17 cellular contexts compared by ENCODE assay signal in the genomic region with DNA sequence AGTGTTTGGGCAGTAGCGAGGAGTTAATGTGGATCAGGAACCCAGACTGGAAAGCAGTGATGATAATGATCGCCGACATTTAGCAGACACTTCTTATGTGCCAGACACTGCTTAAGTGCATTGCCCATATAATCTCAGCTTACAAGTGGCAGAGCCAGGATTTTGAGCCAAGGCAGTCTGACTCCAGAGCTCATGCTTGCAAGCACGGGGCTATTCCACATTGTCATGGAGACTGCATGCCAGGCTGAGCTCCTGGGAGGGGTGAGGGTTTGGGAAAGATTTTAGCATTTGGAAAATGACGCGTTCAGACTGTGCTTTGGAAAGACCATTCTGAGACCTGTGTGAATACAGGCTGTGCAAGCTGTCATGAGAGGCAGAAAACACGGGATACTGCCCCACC.
DNase-seq lines count a peak whose midpoint lies in the region; ATAC-seq, FAIRE-seq and TF ChIP-seq lines count a peak whose summit lies in the region.
"Had no signal": no experiment of that assay in that cellular context is flagged by ENCODE, and none has a peak within 500 bp of the region (broad histone marks: within the 10 kb centered on the region; RNA-seq: fewer than 3 reads in every experiment).

No MANE protein-coding gene starts in this region.

- H3K36me3 Mint-ChIP-seq in activated T-cell treated with anti-CD3 and anti-CD28 coated beads, Interleukin-2, amount 50 U/mL, for 24 hours (ENCODE audit: low read depth) = no peaks in the 10 kb centered on the region

- H3K4me3 Mint-ChIP-seq in activated T-cell treated with anti-CD3 and anti-CD28 coated beads, Interleukin-2, amount 50 U/mL, for 24 hours = no peak overlapping the region

- DNase-seq in AG08395 (ENCODE audit: low spot score) (peak; percentile 50), LHCN-M2 (ENCODE audit: low read depth) (peak; percentile 21), dorsolateral prefrontal cortex (peak in 8 of 10 donors; percentile 33 to 73 (median 62)), mucosa of gallbladder (ENCODE audit: low spot score) (peak; percentile 66), DMS153 treated with DMSO at 0.1 percent for 48 hours (lab: John Stamatoyannopoulos, UW; ENCODE audit: unreplicated experiment) (no peak), pancreas (no peak)
- DNase-seq in activated T-cell treated with anti-CD3 and anti-CD28 coated beads, Interleukin-2, amount 50 U/mL, for 24 hours = no peak
- DNase-seq: activated naive CD4-positive, alpha-beta T cell; colonic mucosa; EL; NK-92 treated with Interleukin-12 subunit alpha and Interleukin-12 subunit beta, amount 100 ng/mL, for 24 hours; SW 1271; trophoblast cell had no signal

- H3K27ac ChIP-seq in dorsolateral prefrontal cortex (peak overlapping the region in 30 of 59 donors; percentile 15 to 77 (median 56)), pancreas (no peak overlapping the region)
- H3K27ac ChIP-seq: colonic mucosa, prostate gland had no signal

- no peak overlapping the region for H3K27ac Mint-ChIP-seq in activated T-cell treated with anti-CD3 and anti-CD28 coated beads, Interleukin-2, amount 50 U/mL, for 24 hours

- no peaks in the 10 kb centered on the region for H3K27me3 Mint-ChIP-seq in activated T-cell treated with anti-CD3 and anti-CD28 coated beads, Interleukin-2, amount 50 U/mL, for 24 hours

- H3K4me3 ChIP-seq in dorsolateral prefrontal cortex = peak overlapping the region in 6 of 59 donors; percentile 5 to 18 (median 10)
- no peak overlapping the region for H3K4me3 ChIP-seq in pancreas
- H3K4me3 ChIP-seq: colonic mucosa, lung, prostate gland had no signal

- intact Hi-C loops in dorsolateral prefrontal cortex (cut with DNase I) (no loop called here), pancreas (cut with DNase I) (no loop called here)

- WGBS in pancreas, 2 donors = 66 to 69% methylated on average over 7 of the region's 7 CpGs

- no peaks in the 10 kb centered on the region for H3K4me1 ChIP-seq in pancreas
- H3K4me1 ChIP-seq: colonic mucosa, prostate gland had no signal

- no peaks in the 10 kb centered on the region for H3K4me1 Mint-ChIP-seq in activated T-cell treated with anti-CD3 and anti-CD28 coated beads, Interleukin-2, amount 50 U/mL, for 24 hours (ENCODE audit: low read depth)

- TF ChIP-seq CTCF in dorsolateral prefrontal cortex (IDR thresholded peaks at IDR 0.05 in 54 of 56, conservative IDR thresholded peaks at IDR 0.05 in 2 of 56; ENCODE audit: low read depth in 1 of 56, partially characterized antibody in 56 of 56) = no peak
- TF ChIP-seq CTCF in pancreas (IDR thresholded peaks at IDR 0.05) = no peak

- H3K9me3 ChIP-seq in pancreas = no peaks in the 10 kb centered on the region
- H3K9me3 ChIP-seq: colonic mucosa, prostate gland had no signal

- H3K27me3 ChIP-seq in dorsolateral prefrontal cortex = no peaks in the 10 kb centered on the region
- H3K27me3 ChIP-seq in pancreas = no peaks in the 10 kb centered on the region
- H3K27me3 ChIP-seq: colonic mucosa had no signal

- no peak for ATAC-seq in pancreas
- no peak for ATAC-seq in HG03457 (IDR thresholded peaks at IDR 0.05; ENCODE audit: unreplicated experiment)

- H3K9me3 Mint-ChIP-seq in activated T-cell treated with anti-CD3 and anti-CD28 coated beads, Interleukin-2, amount 50 U/mL, for 24 hours = no peaks in the 10 kb centered on the region

- no peaks in the 10 kb centered on the region for H3K36me3 ChIP-seq in pancreas
- H3K36me3 ChIP-seq: colonic mucosa, prostate gland had no signal

- no peak for FAIRE-seq in pancreas (lab: Jason Lieb, UNC)
- FAIRE-seq: GM18507 had no signal

Comparison
In these comparisons a context has a peak if more than half of its experiments do, and no peak if none do; other contexts are left out.
1. DNase-seq: peak in AG08395 (single experiment), LHCN-M2 (single experiment), dorsolateral prefrontal cortex (8 of 10) and mucosa of gallbladder (single experiment); none in DMS153 treated with DMSO at 0.1 percent for 48 hours (single experiment), pancreas (0 of 6) and activated T-cell treated with anti-CD3 and anti-CD28 coated beads, Interleukin-2, amount 50 U/mL, for 24 hours (single experiment).
2. H3K27ac ChIP-seq: peak in dorsolateral prefrontal cortex (30 of 59); none in pancreas (0 of 4).